In genomic region chr6:133034509-133035206, GRCh38 we compare ENCODE assay signal across 1 cellular context.
A peak's percentile ranks its signal among the peaks of the same experiment; 100 is the strongest.
TF ChIP-seq lines count a peak whose summit lies in the region.

No MANE protein-coding gene starts in this region.

TF ChIP-seq in HepG2, 621 proteins besides CTCF, POLR2A, EP300 and RAD21 (continued from another document and continues in another):
- TF ChIP-seq CC2D1A (CRISPR knock-in tag; IDR thresholded peaks at IDR 0.05): no peak
- TF ChIP-seq RBAK (CRISPR knock-in tag; IDR thresholded peaks at IDR 0.05): peak; percentile 65; the same call in 1 of the 2 replicates
- no peak for TF ChIP-seq NFKB2 (CRISPR knock-in tag; IDR thresholded peaks at IDR 0.05; ENCODE audit: borderline replicate concordance)
- TF ChIP-seq FOXA3 (CRISPR knock-in tag; IDR thresholded peaks at IDR 0.05): peak; percentile 92
- TF ChIP-seq MZF1 (CRISPR knock-in tag; IDR thresholded peaks at IDR 0.05; ENCODE audit: borderline replicate concordance): no peak
- TF ChIP-seq YEATS2 (CRISPR knock-in tag; IDR thresholded peaks at IDR 0.05; ENCODE audit: borderline replicate concordance): no peak
- no peak for TF ChIP-seq KLF11 (CRISPR knock-in tag; IDR thresholded peaks at IDR 0.05)
- TF ChIP-seq, protein P1, sequence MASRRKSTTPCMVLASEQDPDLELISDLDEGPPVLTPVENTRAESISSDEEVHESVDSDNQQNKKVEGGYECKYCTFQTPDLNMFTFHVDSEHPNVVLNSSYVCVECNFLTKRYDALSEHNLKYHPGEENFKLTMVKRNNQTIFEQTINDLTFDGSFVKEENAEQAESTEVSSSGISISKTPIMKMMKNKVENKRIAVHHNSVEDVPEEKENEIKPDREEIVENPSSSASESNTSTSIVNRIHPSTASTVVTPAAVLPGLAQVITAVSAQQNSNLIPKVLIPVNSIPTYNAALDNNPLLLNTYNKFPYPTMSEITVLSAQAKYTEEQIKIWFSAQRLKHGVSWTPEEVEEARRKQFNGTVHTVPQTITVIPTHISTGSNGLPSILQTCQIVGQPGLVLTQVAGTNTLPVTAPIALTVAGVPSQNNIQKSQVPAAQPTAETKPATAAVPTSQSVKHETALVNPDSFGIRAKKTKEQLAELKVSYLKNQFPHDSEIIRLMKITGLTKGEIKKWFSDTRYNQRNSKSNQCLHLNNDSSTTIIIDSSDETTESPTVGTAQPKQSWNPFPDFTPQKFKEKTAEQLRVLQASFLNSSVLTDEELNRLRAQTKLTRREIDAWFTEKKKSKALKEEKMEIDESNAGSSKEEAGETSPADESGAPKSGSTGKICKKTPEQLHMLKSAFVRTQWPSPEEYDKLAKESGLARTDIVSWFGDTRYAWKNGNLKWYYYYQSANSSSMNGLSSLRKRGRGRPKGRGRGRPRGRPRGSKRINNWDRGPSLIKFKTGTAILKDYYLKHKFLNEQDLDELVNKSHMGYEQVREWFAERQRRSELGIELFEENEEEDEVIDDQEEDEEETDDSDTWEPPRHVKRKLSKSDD (CRISPR knock-in tag; IDR thresholded peaks at IDR 0.05; ENCODE audit: low read depth): no peak
- no peak for TF ChIP-seq NKX3-1 (CRISPR knock-in tag; IDR thresholded peaks at IDR 0.05)
- TF ChIP-seq JUN (CRISPR knock-in tag; IDR thresholded peaks at IDR 0.05): 0 out of 2 replicates have a peak, but pooled peaks have one; percentile 39
- peak; percentile 43; the same call in 1 of the 2 replicates for TF ChIP-seq ZNF792 (CRISPR knock-in tag; IDR thresholded peaks at IDR 0.05)
- no peak for TF ChIP-seq ZBTB1 (CRISPR knock-in tag; IDR thresholded peaks at IDR 0.05; ENCODE audit: borderline replicate concordance)
- TF ChIP-seq, protein P2, sequence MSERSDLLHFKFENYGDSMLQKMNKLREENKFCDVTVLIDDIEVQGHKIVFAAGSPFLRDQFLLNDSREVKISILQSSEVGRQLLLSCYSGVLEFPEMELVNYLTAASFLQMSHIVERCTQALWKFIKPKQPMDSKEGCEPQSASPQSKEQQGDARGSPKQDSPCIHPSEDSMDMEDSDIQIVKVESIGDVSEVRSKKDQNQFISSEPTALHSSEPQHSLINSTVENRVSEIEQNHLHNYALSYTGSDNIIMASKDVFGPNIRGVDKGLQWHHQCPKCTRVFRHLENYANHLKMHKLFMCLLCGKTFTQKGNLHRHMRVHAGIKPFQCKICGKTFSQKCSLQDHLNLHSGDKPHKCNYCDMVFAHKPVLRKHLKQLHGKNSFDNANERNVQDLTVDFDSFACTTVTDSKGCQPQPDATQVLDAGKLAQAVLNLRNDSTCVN (CRISPR knock-in tag; IDR thresholded peaks at IDR 0.05; ENCODE audit: borderline replicate concordance): peak; percentile 32; the same call in 1 of the 2 replicates
- TF ChIP-seq DDIT3 (CRISPR knock-in tag; IDR thresholded peaks at IDR 0.05): no peak
- no peak for TF ChIP-seq NFRKB (IDR thresholded peaks at IDR 0.05)
- TF ChIP-seq KDM5B (CRISPR knock-in tag; IDR thresholded peaks at IDR 0.05; ENCODE audit: borderline replicate concordance): no peak
- TF ChIP-seq BCL3 (CRISPR knock-in tag; IDR thresholded peaks at IDR 0.05): no peak
- TF ChIP-seq MIXL1 (CRISPR knock-in tag; IDR thresholded peaks at IDR 0.05): peak; percentile 84
- TF ChIP-seq ZNF644 (CRISPR knock-in tag; IDR thresholded peaks at IDR 0.05; ENCODE audit: low read depth): peak; percentile 99
- TF ChIP-seq ZNF530 (CRISPR knock-in tag; IDR thresholded peaks at IDR 0.05; ENCODE audit: low read depth): no peak
- TF ChIP-seq, protein P3, sequence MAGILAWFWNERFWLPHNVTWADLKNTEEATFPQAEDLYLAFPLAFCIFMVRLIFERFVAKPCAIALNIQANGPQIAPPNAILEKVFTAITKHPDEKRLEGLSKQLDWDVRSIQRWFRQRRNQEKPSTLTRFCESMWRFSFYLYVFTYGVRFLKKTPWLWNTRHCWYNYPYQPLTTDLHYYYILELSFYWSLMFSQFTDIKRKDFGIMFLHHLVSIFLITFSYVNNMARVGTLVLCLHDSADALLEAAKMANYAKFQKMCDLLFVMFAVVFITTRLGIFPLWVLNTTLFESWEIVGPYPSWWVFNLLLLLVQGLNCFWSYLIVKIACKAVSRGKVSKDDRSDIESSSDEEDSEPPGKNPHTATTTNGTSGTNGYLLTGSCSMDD (CRISPR knock-in tag; IDR thresholded peaks at IDR 0.05): no peak
- TF ChIP-seq NCOA1 (CRISPR knock-in tag; IDR thresholded peaks at IDR 0.05): no peak
- TF ChIP-seq ZNF484 (CRISPR knock-in tag; IDR thresholded peaks at IDR 0.05; ENCODE audit: borderline replicate concordance, low read depth): no peak
- TF ChIP-seq, protein P4, sequence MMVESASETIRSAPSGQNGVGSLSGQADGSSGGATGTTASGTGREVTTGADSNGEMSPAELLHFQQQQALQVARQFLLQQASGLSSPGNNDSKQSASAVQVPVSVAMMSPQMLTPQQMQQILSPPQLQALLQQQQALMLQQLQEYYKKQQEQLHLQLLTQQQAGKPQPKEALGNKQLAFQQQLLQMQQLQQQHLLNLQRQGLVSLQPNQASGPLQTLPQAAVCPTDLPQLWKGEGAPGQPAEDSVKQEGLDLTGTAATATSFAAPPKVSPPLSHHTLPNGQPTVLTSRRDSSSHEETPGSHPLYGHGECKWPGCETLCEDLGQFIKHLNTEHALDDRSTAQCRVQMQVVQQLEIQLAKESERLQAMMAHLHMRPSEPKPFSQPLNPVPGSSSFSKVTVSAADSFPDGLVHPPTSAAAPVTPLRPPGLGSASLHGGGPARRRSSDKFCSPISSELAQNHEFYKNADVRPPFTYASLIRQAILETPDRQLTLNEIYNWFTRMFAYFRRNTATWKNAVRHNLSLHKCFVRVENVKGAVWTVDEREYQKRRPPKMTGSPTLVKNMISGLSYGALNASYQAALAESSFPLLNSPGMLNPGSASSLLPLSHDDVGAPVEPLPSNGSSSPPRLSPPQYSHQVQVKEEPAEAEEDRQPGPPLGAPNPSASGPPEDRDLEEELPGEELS (CRISPR knock-in tag; IDR thresholded peaks at IDR 0.05): peak; percentile 91
- no peak for TF ChIP-seq CENPX (CRISPR knock-in tag; IDR thresholded peaks at IDR 0.05)
- TF ChIP-seq THAP9 (CRISPR knock-in tag; IDR thresholded peaks at IDR 0.05; ENCODE audit: borderline replicate concordance): no peak
- TF ChIP-seq, protein P5, sequence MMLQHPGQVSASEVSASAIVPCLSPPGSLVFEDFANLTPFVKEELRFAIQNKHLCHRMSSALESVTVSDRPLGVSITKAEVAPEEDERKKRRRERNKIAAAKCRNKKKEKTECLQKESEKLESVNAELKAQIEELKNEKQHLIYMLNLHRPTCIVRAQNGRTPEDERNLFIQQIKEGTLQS (CRISPR knock-in tag; IDR thresholded peaks at IDR 0.05): peak; percentile 40; the same call in 1 of the 2 replicates
- TF ChIP-seq ZNF691 (CRISPR knock-in tag; IDR thresholded peaks at IDR 0.05; ENCODE audit: borderline replicate concordance, low read depth): no peak
- no peak; the same call in 1 of the 2 replicates for TF ChIP-seq ZFY (CRISPR knock-in tag; IDR thresholded peaks at IDR 0.05)
- peak; percentile 97 for TF ChIP-seq HMGXB3 (CRISPR knock-in tag; IDR thresholded peaks at IDR 0.05; ENCODE audit: borderline replicate concordance)
- peak; percentile 98 for TF ChIP-seq ISL2 (CRISPR knock-in tag; IDR thresholded peaks at IDR 0.05)
- TF ChIP-seq STAG1 (CRISPR knock-in tag; IDR thresholded peaks at IDR 0.05): no peak
- peak; percentile 90 for TF ChIP-seq GATAD2A (CRISPR knock-in tag; IDR thresholded peaks at IDR 0.05)
- no peak for TF ChIP-seq GABPA (IDR thresholded peaks at IDR 0.05; ENCODE audit: low read depth, low read length)
- TF ChIP-seq GABPA (CRISPR knock-in tag; IDR thresholded peaks at IDR 0.05; ENCODE audit: low read depth): no peak; the same call in 1 of the 2 replicates
- TF ChIP-seq RBM22 (optimal IDR thresholded peaks at IDR 0.05; ENCODE audit: low read length): no peak
- peak; percentile 91 for TF ChIP-seq PITX1 (CRISPR knock-in tag; IDR thresholded peaks at IDR 0.05)
- no peak for TF ChIP-seq TP53 (CRISPR knock-in tag; conservative IDR thresholded peaks at IDR 0.05)
- TF ChIP-seq NR2F2 (IDR thresholded peaks at IDR 0.05; ENCODE audit: borderline replicate concordance, low read depth): peak; percentile 65; the same call in 1 of the 2 replicates
- TF ChIP-seq NFE2L1 (CRISPR knock-in tag; IDR thresholded peaks at IDR 0.05; ENCODE audit: borderline replicate concordance): no peak
- TF ChIP-seq ZBTB3 (CRISPR knock-in tag; IDR thresholded peaks at IDR 0.05; ENCODE audit: borderline replicate concordance, low read depth): no peak
- TF ChIP-seq MED13 (CRISPR knock-in tag; IDR thresholded peaks at IDR 0.05): no peak
- no peak for TF ChIP-seq KLF13 (CRISPR knock-in tag; IDR thresholded peaks at IDR 0.05)
- no peak for TF ChIP-seq CCDC6 (CRISPR knock-in tag; IDR thresholded peaks at IDR 0.05)
